Comparison of ENCODE assay signal across 25 cellular contexts in the genomic region with DNA sequence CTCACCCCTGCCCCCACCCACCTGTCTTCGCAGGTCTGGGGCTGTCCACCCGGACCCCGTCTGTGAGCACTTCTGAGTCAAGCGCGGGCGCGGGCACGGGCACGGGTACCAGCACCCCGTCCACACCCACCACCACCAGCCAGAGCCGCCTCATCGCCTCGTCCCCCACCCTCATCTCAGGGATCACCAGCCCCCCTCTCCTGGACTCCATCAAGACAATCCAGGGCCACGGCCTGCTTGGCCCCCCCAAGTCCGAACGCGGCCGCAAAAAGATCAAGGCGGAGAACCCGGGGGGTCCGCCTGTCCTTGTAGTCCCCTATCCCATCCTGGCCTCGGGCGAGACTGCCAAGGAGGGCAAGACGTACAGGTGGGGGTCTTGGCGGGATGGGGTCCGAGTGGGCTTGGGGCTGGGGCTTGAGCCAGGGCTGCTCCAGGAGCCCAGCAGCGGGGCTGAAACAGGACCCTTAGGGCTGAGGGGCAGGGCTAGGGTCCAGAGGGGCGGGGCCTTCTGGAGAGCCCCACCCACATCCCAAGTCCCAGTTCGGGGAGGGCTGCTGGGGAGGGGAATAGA. TPM values are rescaled to one million over a fixed set of nuclear protein-coding genes. Genes with fewer than 3 reads are reported as not detected.
"Had no signal": no experiment of that assay in that cellular context is flagged by ENCODE, and none has a peak within 500 bp of the region (broad histone marks: within the 10 kb centered on the region; RNA-seq: fewer than 3 reads in every experiment).

No MANE protein-coding gene starts in this region.

- H3K27me3 Mint-ChIP-seq: activated CD4-positive, alpha-beta T cell treated with anti-CD3 and anti-CD28 coated beads, Interleukin-2, amount 10 ng/mL, durations not matched to agents 24 days and 14 days; activated T-cell treated with anti-CD3 and anti-CD28 coated beads, Interleukin-2, amount 50 U/mL, for 24 hours; dendritic cell treated with granulocyte-macrophage colony-stimulating factor and Interleukin-4, amounts not matched to agents 40 ng/mL and 50 ng/mL, for 4 days; naive thymus-derived CD4-positive, alpha-beta T cell; stimulated activated naive CD8-positive, alpha-beta T cell treated with anti-CD3 and anti-CD28 coated beads, Interleukin-15, Interleukin-2, amounts not matched to agents 100 ng/mL and 50 ng/mL, for 24 hours; T-cell had no signal

- H3K4me3 ChIP-seq: adrenal gland, esophagus squamous epithelium, heart right ventricle had no signal

- DNase-seq: activated CD4-positive, alpha-beta T cell treated with anti-CD3 and anti-CD28 coated beads, Interleukin-2, amount 10 ng/mL, durations not matched to agents 24 days and 14 days; activated CD4-positive, CD25-positive, alpha-beta regulatory T cell; activated CD8-positive, alpha-beta T cell treated with anti-CD3 and anti-CD28 coated beads, Interleukin-2, amount 10 ng/mL, durations not matched to agents 7 days and 5 days; activated naive CD4-positive, alpha-beta T cell treated with anti-CD3 and anti-CD28 coated beads, Interleukin-2, amount 50 U/mL, for 16 hours; activated T-cell treated with anti-CD3 and anti-CD28 coated beads, Interleukin-2, amount 50 U/mL, for 24 hours; effector memory CD4-positive, alpha-beta T cell; esophagus squamous epithelium; heart right ventricle; mesenchymal stem cell; naive thymus-derived CD4-positive, alpha-beta T cell; SK-N-SH had no signal

- H2AFZ ChIP-seq: parathyroid adenoma had no signal

- H3K4me2 ChIP-seq: SK-N-SH had no signal

- ATAC-seq: activated CD8-positive, alpha-beta T cell treated with anti-CD3 and anti-CD28 coated beads, Interleukin-2, amount 10 ng/mL, durations not matched to agents 7 days and 5 days; naive thymus-derived CD4-positive, alpha-beta T cell; T-cell had no signal

- H3K4me1 ChIP-seq: adrenal gland, esophagus squamous epithelium, heart right ventricle, parathyroid adenoma had no signal

- H3K27ac Mint-ChIP-seq: activated CD4-positive, alpha-beta T cell treated with anti-CD3 and anti-CD28 coated beads, Interleukin-2, amount 10 ng/mL, durations not matched to agents 24 days and 14 days; activated CD8-positive, alpha-beta T cell treated with anti-CD3 and anti-CD28 coated beads, Interleukin-2, amount 10 ng/mL, durations not matched to agents 7 days and 5 days; activated T-cell treated with anti-CD3 and anti-CD28 coated beads, Interleukin-2, amount 50 U/mL, for 24 hours; activated T-helper 2 cell treated with anti-CD3 and anti-CD28 coated beads, Interferon-gamma antibody, Interleukin-2, Interleukin-4, amounts not matched to agents 10 μg/mL and 5 μg/mL and 100 μg/mL, durations not matched to agents 14 hours and 24 hours and 36 hours; dendritic cell treated with granulocyte-macrophage colony-stimulating factor and Interleukin-4, amounts not matched to agents 40 ng/mL and 50 ng/mL, for 4 days; naive thymus-derived CD4-positive, alpha-beta T cell; stimulated activated naive CD8-positive, alpha-beta T cell treated with anti-CD3 and anti-CD28 coated beads, Interleukin-15, Interleukin-2, amounts not matched to agents 100 ng/mL and 50 ng/mL, for 24 hours; T-cell had no signal

- H3K4me1 Mint-ChIP-seq: activated CD4-positive, alpha-beta T cell treated with anti-CD3 and anti-CD28 coated beads, Interleukin-2, amount 10 ng/mL, durations not matched to agents 24 days and 14 days; T-cell had no signal

- H3K4me3 Mint-ChIP-seq: activated CD4-positive, alpha-beta T cell treated with anti-CD3 and anti-CD28 coated beads, Interleukin-2, amount 10 ng/mL, durations not matched to agents 24 days and 14 days; activated CD8-positive, alpha-beta T cell treated with anti-CD3 and anti-CD28 coated beads, Interleukin-2, amount 10 ng/mL, durations not matched to agents 7 days and 5 days; activated T-cell treated with anti-CD3 and anti-CD28 coated beads, Interleukin-2, amount 50 U/mL, for 24 hours; dendritic cell treated with granulocyte-macrophage colony-stimulating factor and Interleukin-4, amounts not matched to agents 40 ng/mL and 50 ng/mL, for 4 days; naive thymus-derived CD4-positive, alpha-beta T cell; stimulated activated naive CD8-positive, alpha-beta T cell treated with anti-CD3 and anti-CD28 coated beads, Interleukin-15, Interleukin-2, amounts not matched to agents 100 ng/mL and 50 ng/mL, for 24 hours; T-cell had no signal

- H3K27me3 ChIP-seq: adrenal gland, esophagus squamous epithelium, heart right ventricle, neutrophil had no signal

- H3K79me2 ChIP-seq: parathyroid adenoma had no signal

- H3K9ac ChIP-seq: parathyroid adenoma, SK-N-SH had no signal

- H3K27ac ChIP-seq: adrenal gland, esophagus squamous epithelium, heart right ventricle, neutrophil, parathyroid adenoma had no signal

- H3K9me3 ChIP-seq: adrenal gland, esophagus squamous epithelium, heart right ventricle, neutrophil, SK-N-SH had no signal

- FAIRE-seq: bronchial epithelial cell, endothelial cell of umbilical vein had no signal

- H3K9me3 Mint-ChIP-seq: activated CD4-positive, alpha-beta T cell treated with anti-CD3 and anti-CD28 coated beads, Interleukin-2, amount 10 ng/mL, durations not matched to agents 24 days and 14 days; activated T-cell treated with anti-CD3 and anti-CD28 coated beads, Interleukin-2, amount 50 U/mL, for 24 hours; activated T-helper 2 cell treated with anti-CD3 and anti-CD28 coated beads, Interferon-gamma antibody, Interleukin-2, Interleukin-4, amounts not matched to agents 10 μg/mL and 5 μg/mL and 100 μg/mL, durations not matched to agents 14 hours and 24 hours and 36 hours; dendritic cell treated with granulocyte-macrophage colony-stimulating factor and Interleukin-4, amounts not matched to agents 40 ng/mL and 50 ng/mL, for 4 days; naive thymus-derived CD4-positive, alpha-beta T cell; stimulated activated naive CD8-positive, alpha-beta T cell treated with anti-CD3 and anti-CD28 coated beads, Interleukin-15, Interleukin-2, amounts not matched to agents 100 ng/mL and 50 ng/mL, for 24 hours; T-cell had no signal

RNA-seq across cellular contexts. Expression of a gene that starts 40.7 kb away (rescaled TPM):
- total RNA-seq: activated CD4-positive, alpha-beta T cell treated with anti-CD3 and anti-CD28 coated beads, Interleukin-2, amount 10 ng/mL, durations not matched to agents 24 days and 14 days; activated CD8-positive, alpha-beta T cell treated with anti-CD3 and anti-CD28 coated beads, Interleukin-2, amount 10 ng/mL, durations not matched to agents 7 days and 5 days; activated T-helper 2 cell treated with anti-CD3 and anti-CD28 coated beads, Interferon-gamma antibody, Interleukin-2, Interleukin-4, amounts not matched to agents 10 μg/mL and 5 μg/mL and 100 μg/mL, durations not matched to agents 14 hours and 24 hours and 36 hours; bronchial epithelial cell; cerebellum; endothelial cell of umbilical vein; esophagus squamous epithelium; liver; mucosa of gallbladder; naive thymus-derived CD4-positive, alpha-beta T cell; skeletal muscle tissue; temporal lobe had no signal
- polyA plus RNA-seq: endothelial cell of umbilical vein; heart right ventricle; liver; naive thymus-derived CD4-positive, alpha-beta T cell had no signal
